8 cellular contexts compared by ENCODE assay signal in genomic region chr15:59688383-59688887, GRCh38. TPM values are rescaled to one million over a fixed set of nuclear protein-coding genes. Genes with fewer than 3 reads are reported as not detected.
A peak's percentile ranks its signal among the peaks of the same experiment; 100 is the strongest.
DNase-seq lines count a peak whose midpoint lies in the region; ATAC-seq and TF ChIP-seq lines count a peak whose summit lies in the region.

No MANE protein-coding gene starts in this region.

- H3K4me3 Mint-ChIP-seq in T-helper 17 cell (peak overlapping the region; percentile 95), endothelial cell (ENCODE audit: unreplicated experiment) (peak overlapping the region; percentile 99)

- H3K4me3 ChIP-seq in GM06990 (replicated peaks; ENCODE audit: low read depth, low read length) (peak overlapping the region; percentile 100), HUES6 (ENCODE audit: low read depth, low read length) (peak overlapping the region; percentile 99), muscle layer of duodenum (ENCODE audit: low read depth in 1 of 2, low read length in 2 of 2) (peak overlapping the region; percentile 87 to 88)

- ATAC-seq in T-helper 17 cell (peak; percentile 4), sciatic nerve (no peak)

- peak overlapping the region; percentile 98 for H3K9ac ChIP-seq in HUES6 (ENCODE audit: low read length)

- H3K36me3 ChIP-seq in GM06990 (ENCODE audit: control insufficient read depth, insufficient read depth, low read length) (peaks cover 1% of the 10 kb centered on the region; the same call in 1 of the 2 replicates), HUES6 (ENCODE audit: control insufficient read depth, insufficient read depth, low read length) (peaks cover 16% of the 10 kb centered on the region), muscle layer of duodenum (ENCODE audit: control insufficient read depth in 1 of 2, insufficient read depth in 2 of 2, low read length in 2 of 2) (peaks cover 5 to 7% of the 10 kb centered on the region in 2 donors)

- peaks cover 3% of the 10 kb centered on the region for H3K36me3 Mint-ChIP-seq in T-helper 17 cell (ENCODE audit: low read depth)
- H3K36me3 Mint-ChIP-seq in endothelial cell (ENCODE audit: low read depth, unreplicated experiment) = peaks cover 13% of the 10 kb centered on the region

- intact Hi-C loops in sciatic nerve (cut with DNase I) = no loop called here

- H3K4me1 Mint-ChIP-seq in T-helper 17 cell = peaks cover 30% of the 10 kb centered on the region
- H3K4me1 Mint-ChIP-seq in endothelial cell (ENCODE audit: unreplicated experiment) = peaks cover 31% of the 10 kb centered on the region

- H3K27me3 ChIP-seq in GM06990 (replicated peaks; ENCODE audit: control insufficient read depth, insufficient read depth, low read length) (no peaks in the 10 kb centered on the region), HUES6 (ENCODE audit: control insufficient read depth, insufficient read depth, low read length) (peaks cover 30% of the 10 kb centered on the region), muscle layer of duodenum (ENCODE audit: low read depth, low read length) (no peaks in the 10 kb centered on the region)

- DNase-seq in A172 (ENCODE audit: low spot score) = peak; percentile 45
- no peak for DNase-seq in GM06990 (ENCODE audit: extremely low read depth, insufficient read length)
- no peak for DNase-seq in T-helper 17 cell
- DNase-seq in endothelial cell (ENCODE audit: low spot score) = no peak
- no peak for DNase-seq in NCI-H187 treated with DMSO at 0.1 percent for 48 hours (lab: John Stamatoyannopoulos, UW)
- no peak for DNase-seq in sciatic nerve (ENCODE audit: low spot score)

- H3K27ac ChIP-seq in HUES6 (ENCODE audit: low read depth, low read length) = peak overlapping the region; percentile 95
- peak overlapping the region; percentile 99 for H3K27ac ChIP-seq in muscle layer of duodenum (ENCODE audit: low read length)

- H3K9me3 Mint-ChIP-seq in endothelial cell (ENCODE audit: unreplicated experiment) = no peaks in the 10 kb centered on the region

- H3K9me3 ChIP-seq in HUES6 (ENCODE audit: control insufficient read depth, insufficient read depth, low read depth, low read length) (no peaks in the 10 kb centered on the region), T-helper 17 cell (ENCODE audit: control insufficient read depth, low read length, poor library complexity, severe bottlenecking) (no peaks in the 10 kb centered on the region), muscle layer of duodenum (ENCODE audit: control insufficient read depth in 1 of 2, low read length in 2 of 2) (no peaks in the 10 kb centered on the region)

- H3K4me1 ChIP-seq in HUES6 (ENCODE audit: control insufficient read depth, insufficient read depth, low read length) = peaks cover 5% of the 10 kb centered on the region; the same call in 1 of the 2 replicates
- peaks cover 13 to 28% of the 10 kb centered on the region in 2 donors for H3K4me1 ChIP-seq in muscle layer of duodenum (ENCODE audit: control insufficient read depth in 1 of 2, insufficient read depth in 2 of 2, low read length in 2 of 2)

- H3K27ac Mint-ChIP-seq in T-helper 17 cell (peak overlapping the region; percentile 99), endothelial cell (ENCODE audit: unreplicated experiment) (peak overlapping the region; percentile 100)

- H3K27me3 Mint-ChIP-seq in T-helper 17 cell = no peaks in the 10 kb centered on the region
- peaks cover 8% of the 10 kb centered on the region for H3K27me3 Mint-ChIP-seq in endothelial cell (ENCODE audit: unreplicated experiment)

- TF ChIP-seq CTCF in GM06990 (IDR thresholded peaks at IDR 0.05; ENCODE audit: insufficient read depth, low read length, poor library complexity, severe bottlenecking) = no peak
- no peak for TF ChIP-seq CTCF in endothelial cell (IDR thresholded peaks at IDR 0.05; ENCODE audit: unreplicated experiment)

RNA-seq across cellular contexts. Expression of gene BNIP2, which starts 0.7 kb away (rescaled TPM):
- total RNA-seq in A172 (2014; rRNA removed; shearing (Covaris generic)) = 126 and 141 TPM in 2 replicates
- 10 to 100 TPM; 80.1 to 97.3 TPM for total RNA-seq in T-helper 17 cell
- total RNA-seq in endothelial cell (ENCODE audit: unreplicated experiment) = 75.3 TPM
- total RNA-seq in sciatic nerve = 101 TPM

RNA-seq across cellular contexts. Expression of gene GTF2A2, which starts 31.1 kb away (rescaled TPM):
- 92.4 and 132 TPM in 2 replicates for total RNA-seq in A172 (2014; rRNA removed; shearing (Covaris generic))
- total RNA-seq in T-helper 17 cell = 10 to 100 TPM; 48.0 to 57.2 TPM
- total RNA-seq in endothelial cell (ENCODE audit: unreplicated experiment) = 72.7 TPM
- total RNA-seq in sciatic nerve = 73.2 TPM
